Comparison of ENCODE assay signal across 8 cellular contexts in genomic region chr12:115998119-115998633, GRCh38.
DNase-seq lines count a peak whose midpoint lies in the region; ATAC-seq and TF ChIP-seq lines count a peak whose summit lies in the region.
"Had no signal": no experiment of that assay in that cellular context is flagged by ENCODE, and none has a peak within 500 bp of the region (broad histone marks: within the 10 kb centered on the region; RNA-seq: fewer than 3 reads in every experiment).

No MANE protein-coding gene starts in this region.

- no peaks in the 10 kb centered on the region for H3K9me3 Mint-ChIP-seq in HFFc6
- H3K9me3 Mint-ChIP-seq in memory B cell: no peaks in the 10 kb centered on the region

- peaks cover 16% of the 10 kb centered on the region for H3K36me3 ChIP-seq in ectodermal cell (ENCODE audit: control insufficient read depth, insufficient read depth, low read length)
- peaks cover 12% of the 10 kb centered on the region for H3K36me3 ChIP-seq in MG63

- peak overlapping the region; percentile 50 for H3K27ac ChIP-seq in ectodermal cell (ENCODE audit: insufficient read depth, low read depth, low read length, poor library complexity, severe bottlenecking)

- DNase-seq in ELF-1 (ENCODE audit: low read depth, low spot score) (peak; percentile 77), HFFc6 (peak; percentile 57), OCI-M1 (lab: John Stamatoyannopoulos, UW) (peak; percentile 54), memory B cell (ENCODE audit: low spot score in 2 of 2) (peak; percentile 37), MG63 (no peak)

- peaks cover 8% of the 10 kb centered on the region for H3K36me3 Mint-ChIP-seq in HFFc6 (ENCODE audit: low read depth)
- H3K36me3 Mint-ChIP-seq in memory B cell: peaks cover 13% of the 10 kb centered on the region

- H3K27me3 Mint-ChIP-seq in HFFc6 (ENCODE audit: insufficient read depth) (no peaks in the 10 kb centered on the region; the same call in none of the 2 replicates), memory B cell (no peaks in the 10 kb centered on the region)
- H3K27me3 Mint-ChIP-seq: activated naive CD8-positive, alpha-beta T cell had no signal

- no peaks in the 10 kb centered on the region for H3K9me3 ChIP-seq in ectodermal cell (ENCODE audit: control insufficient read depth, low read length)
- H3K9me3 ChIP-seq in MG63: no peaks in the 10 kb centered on the region

- H3K4me1 ChIP-seq in ectodermal cell (ENCODE audit: control insufficient read depth, insufficient read depth, low read length): no peaks in the 10 kb centered on the region

- H3K4me3 Mint-ChIP-seq in HFFc6 (no peak overlapping the region), memory B cell (no peak overlapping the region)
- H3K4me3 Mint-ChIP-seq: activated naive CD8-positive, alpha-beta T cell had no signal

- H3K4me1 Mint-ChIP-seq in HFFc6 (ENCODE audit: low read depth) (peaks cover 11% of the 10 kb centered on the region), memory B cell (peaks cover 5% of the 10 kb centered on the region)

- H3K27me3 ChIP-seq in ectodermal cell (ENCODE audit: control insufficient read depth, insufficient read depth, low read length, poor library complexity, severe bottlenecking) (no peaks in the 10 kb centered on the region), MG63 (no peaks in the 10 kb centered on the region)

- H3K4me3 ChIP-seq in ectodermal cell (ENCODE audit: insufficient read depth, low read depth, low read length): no peak overlapping the region
- no peak overlapping the region for H3K4me3 ChIP-seq in MG63

- ATAC-seq in memory B cell (ENCODE audit: low read depth) (peak; percentile 95), GM21528 (IDR thresholded peaks at IDR 0.05; ENCODE audit: low FRiP score, unreplicated experiment) (no peak)

- H3K27ac Mint-ChIP-seq in HFFc6 (peak overlapping the region; percentile 53), memory B cell (peak overlapping the region; percentile 79)
- H3K27ac Mint-ChIP-seq: activated naive CD8-positive, alpha-beta T cell had no signal

- 38 to 41% methylated on average over 3 of the region's 3 CpGs for WGBS in ectodermal cell, 2 experiments

- TF ChIP-seq CTCF in HFFc6 (IDR thresholded peaks at IDR 0.05): peak; percentile 97
